ENCODE assay signal across 27 cellular contexts in genomic region chr12:115461401-115461800, GRCh38.
"Had no signal": no experiment of that assay in that cellular context is flagged by ENCODE, and none has a peak within 500 bp of the region (broad histone marks: within the 10 kb centered on the region; RNA-seq: fewer than 3 reads in every experiment).

No MANE protein-coding gene starts in this region.

- FAIRE-seq: urothelium cell line had no signal

- H3K9me3 ChIP-seq: neutrophil, stomach, suprapubic skin, upper lobe of right lung had no signal

- ATAC-seq: natural killer cell; sciatic nerve; stimulated activated naive B cell treated with anti-CD40 and anti-IgM and Interleukin-4, amounts not matched to agents 10 μg/mL and 1 μg/mL and 100 μg/mL, for 72 hours; stimulated activated naive CD8-positive, alpha-beta T cell treated with anti-CD3 and anti-CD28 coated beads, Interleukin-15, Interleukin-2, amounts not matched to agents 100 U/mL and 50 U/mL, for 24 hours; upper lobe of right lung had no signal

- H3K4me3 ChIP-seq: left ventricle myocardium inferior, lung, neural progenitor cell, right atrium auricular region, skin epidermis, stomach, suprapubic skin, thoracic aorta, tibial artery, upper lobe of right lung had no signal

- DNase-seq: hippocampal formation; immature natural killer cell; left ventricle myocardium inferior; mesendoderm; naive B cell; natural killer cell; nephron progenitor cell; occipital lobe; stimulated activated CD4-positive, alpha-beta T cell treated with anti-CD3 and anti-CD28 coated beads, Interleukin-12 subunit alpha, Interleukin-12 subunit beta, amount 100 ng/mL, for 4 hours; stimulated activated CD4-positive, alpha-beta T cell treated with anti-CD3 and anti-CD28 coated beads, Interleukin-15, amount 100 ng/mL, for 24 hours; stimulated activated CD4-positive, alpha-beta T cell treated with anti-CD3 and anti-CD28 coated beads, Interleukin-2, amount 100 ng/mL, for 24 hours; stimulated activated CD4-positive, alpha-beta T cell treated with anti-CD3 and anti-CD28 coated beads, Interleukin-4, amount 100 ng/mL, for 1 hour; stimulated activated naive B cell treated with anti-CD40 and anti-IgM and Interleukin-4, amounts not matched to agents 10 μg/mL and 1 μg/mL and 100 μg/mL, for 72 hours; stimulated activated naive CD8-positive, alpha-beta T cell treated with anti-CD3 and anti-CD28 coated beads, Interleukin-15, Interleukin-2, amounts not matched to agents 100 U/mL and 50 U/mL, for 24 hours; stomach; tibial artery; trophoblast cell; upper lobe of right lung had no signal

- H3K36me3 ChIP-seq: left ventricle myocardium inferior, neural progenitor cell, neutrophil, right atrium auricular region, stomach, suprapubic skin, thoracic aorta, tibial artery, upper lobe of right lung had no signal

- H3K27me3 ChIP-seq: neural progenitor cell, neutrophil, right atrium auricular region, stomach, suprapubic skin, tibial artery, upper lobe of right lung had no signal

- H3K9ac ChIP-seq: neural progenitor cell had no signal

- H2AFZ ChIP-seq: neural progenitor cell had no signal

- H3K4me2 ChIP-seq: neural progenitor cell had no signal

- H3K4me1 ChIP-seq: left ventricle myocardium inferior, neural progenitor cell, right atrium auricular region, stomach, suprapubic skin, tibial artery, upper lobe of right lung had no signal

- H3K27ac ChIP-seq: left ventricle myocardium inferior, neural progenitor cell, neutrophil, right atrium auricular region, skin epidermis, stomach, suprapubic skin, thoracic aorta, tibial artery, upper lobe of right lung had no signal
